ENCODE assay signal across 1 cellular context in the genomic region with DNA sequence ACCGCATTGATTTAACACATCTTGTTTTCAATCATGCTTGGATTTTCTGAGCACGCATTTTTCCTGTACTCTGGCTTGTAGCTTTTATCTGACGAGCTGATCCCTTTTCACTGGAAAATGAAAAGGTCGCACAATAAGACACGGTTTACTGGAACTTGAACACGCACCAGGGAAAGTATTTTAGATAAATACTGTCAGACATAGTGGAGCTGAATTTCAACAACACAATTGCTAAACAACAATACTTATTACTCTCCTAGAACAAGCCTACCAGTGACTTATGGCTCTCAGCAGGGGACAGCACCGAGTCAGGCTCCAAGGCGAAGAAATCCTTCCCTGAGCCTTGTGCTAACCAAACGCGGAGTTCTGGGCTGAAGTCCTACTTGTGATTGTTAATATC.
TF ChIP-seq lines count a peak whose summit lies in the region.

No MANE protein-coding gene starts in this region.

TF ChIP-seq in WTC11, 78 proteins besides CTCF, POLR2A, EP300 and RAD21 (continued from another document):
- TF ChIP-seq, protein P1, sequence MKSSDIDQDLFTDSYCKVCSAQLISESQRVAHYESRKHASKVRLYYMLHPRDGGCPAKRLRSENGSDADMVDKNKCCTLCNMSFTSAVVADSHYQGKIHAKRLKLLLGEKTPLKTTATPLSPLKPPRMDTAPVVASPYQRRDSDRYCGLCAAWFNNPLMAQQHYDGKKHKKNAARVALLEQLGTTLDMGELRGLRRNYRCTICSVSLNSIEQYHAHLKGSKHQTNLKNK (CRISPR knock-in tag; IDR thresholded peaks at IDR 0.05), result no peak
- TF ChIP-seq, protein P2, sequence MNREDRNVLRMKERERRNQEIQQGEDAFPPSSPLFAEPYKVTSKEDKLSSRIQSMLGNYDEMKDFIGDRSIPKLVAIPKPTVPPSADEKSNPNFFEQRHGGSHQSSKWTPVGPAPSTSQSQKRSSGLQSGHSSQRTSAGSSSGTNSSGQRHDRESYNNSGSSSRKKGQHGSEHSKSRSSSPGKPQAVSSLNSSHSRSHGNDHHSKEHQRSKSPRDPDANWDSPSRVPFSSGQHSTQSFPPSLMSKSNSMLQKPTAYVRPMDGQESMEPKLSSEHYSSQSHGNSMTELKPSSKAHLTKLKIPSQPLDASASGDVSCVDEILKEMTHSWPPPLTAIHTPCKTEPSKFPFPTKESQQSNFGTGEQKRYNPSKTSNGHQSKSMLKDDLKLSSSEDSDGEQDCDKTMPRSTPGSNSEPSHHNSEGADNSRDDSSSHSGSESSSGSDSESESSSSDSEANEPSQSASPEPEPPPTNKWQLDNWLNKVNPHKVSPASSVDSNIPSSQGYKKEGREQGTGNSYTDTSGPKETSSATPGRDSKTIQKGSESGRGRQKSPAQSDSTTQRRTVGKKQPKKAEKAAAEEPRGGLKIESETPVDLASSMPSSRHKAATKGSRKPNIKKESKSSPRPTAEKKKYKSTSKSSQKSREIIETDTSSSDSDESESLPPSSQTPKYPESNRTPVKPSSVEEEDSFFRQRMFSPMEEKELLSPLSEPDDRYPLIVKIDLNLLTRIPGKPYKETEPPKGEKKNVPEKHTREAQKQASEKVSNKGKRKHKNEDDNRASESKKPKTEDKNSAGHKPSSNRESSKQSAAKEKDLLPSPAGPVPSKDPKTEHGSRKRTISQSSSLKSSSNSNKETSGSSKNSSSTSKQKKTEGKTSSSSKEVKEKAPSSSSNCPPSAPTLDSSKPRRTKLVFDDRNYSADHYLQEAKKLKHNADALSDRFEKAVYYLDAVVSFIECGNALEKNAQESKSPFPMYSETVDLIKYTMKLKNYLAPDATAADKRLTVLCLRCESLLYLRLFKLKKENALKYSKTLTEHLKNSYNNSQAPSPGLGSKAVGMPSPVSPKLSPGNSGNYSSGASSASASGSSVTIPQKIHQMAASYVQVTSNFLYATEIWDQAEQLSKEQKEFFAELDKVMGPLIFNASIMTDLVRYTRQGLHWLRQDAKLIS (CRISPR knock-in tag; IDR thresholded peaks at IDR 0.05; ENCODE audit: borderline replicate concordance), result no peak
- no peak for TF ChIP-seq ZNF121 (CRISPR knock-in tag; IDR thresholded peaks at IDR 0.05)
- TF ChIP-seq JAZF1 (CRISPR knock-in tag; IDR thresholded peaks at IDR 0.05), result no peak
- TF ChIP-seq NR1H2 (CRISPR knock-in tag; IDR thresholded peaks at IDR 0.05), result no peak
- TF ChIP-seq MYBL2 (CRISPR knock-in tag; IDR thresholded peaks at IDR 0.05), result no peak
- TF ChIP-seq, protein P3, sequence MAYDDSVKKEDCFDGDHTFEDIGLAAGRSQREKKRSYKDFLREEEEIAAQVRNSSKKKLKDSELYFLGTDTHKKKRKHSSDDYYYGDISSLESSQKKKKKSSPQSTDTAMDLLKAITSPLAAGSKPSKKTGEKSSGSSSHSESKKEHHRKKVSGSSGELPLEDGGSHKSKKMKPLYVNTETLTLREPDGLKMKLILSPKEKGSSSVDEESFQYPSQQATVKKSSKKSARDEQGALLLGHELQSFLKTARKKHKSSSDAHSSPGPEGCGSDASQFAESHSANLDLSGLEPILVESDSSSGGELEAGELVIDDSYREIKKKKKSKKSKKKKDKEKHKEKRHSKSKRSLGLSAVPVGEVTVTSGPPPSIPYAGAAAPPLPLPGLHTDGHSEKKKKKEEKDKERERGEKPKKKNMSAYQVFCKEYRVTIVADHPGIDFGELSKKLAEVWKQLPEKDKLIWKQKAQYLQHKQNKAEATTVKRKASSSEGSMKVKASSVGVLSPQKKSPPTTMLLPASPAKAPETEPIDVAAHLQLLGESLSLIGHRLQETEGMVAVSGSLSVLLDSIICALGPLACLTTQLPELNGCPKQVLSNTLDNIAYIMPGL (CRISPR knock-in tag; IDR thresholded peaks at IDR 0.05), result no peak
- TF ChIP-seq, protein P4, sequence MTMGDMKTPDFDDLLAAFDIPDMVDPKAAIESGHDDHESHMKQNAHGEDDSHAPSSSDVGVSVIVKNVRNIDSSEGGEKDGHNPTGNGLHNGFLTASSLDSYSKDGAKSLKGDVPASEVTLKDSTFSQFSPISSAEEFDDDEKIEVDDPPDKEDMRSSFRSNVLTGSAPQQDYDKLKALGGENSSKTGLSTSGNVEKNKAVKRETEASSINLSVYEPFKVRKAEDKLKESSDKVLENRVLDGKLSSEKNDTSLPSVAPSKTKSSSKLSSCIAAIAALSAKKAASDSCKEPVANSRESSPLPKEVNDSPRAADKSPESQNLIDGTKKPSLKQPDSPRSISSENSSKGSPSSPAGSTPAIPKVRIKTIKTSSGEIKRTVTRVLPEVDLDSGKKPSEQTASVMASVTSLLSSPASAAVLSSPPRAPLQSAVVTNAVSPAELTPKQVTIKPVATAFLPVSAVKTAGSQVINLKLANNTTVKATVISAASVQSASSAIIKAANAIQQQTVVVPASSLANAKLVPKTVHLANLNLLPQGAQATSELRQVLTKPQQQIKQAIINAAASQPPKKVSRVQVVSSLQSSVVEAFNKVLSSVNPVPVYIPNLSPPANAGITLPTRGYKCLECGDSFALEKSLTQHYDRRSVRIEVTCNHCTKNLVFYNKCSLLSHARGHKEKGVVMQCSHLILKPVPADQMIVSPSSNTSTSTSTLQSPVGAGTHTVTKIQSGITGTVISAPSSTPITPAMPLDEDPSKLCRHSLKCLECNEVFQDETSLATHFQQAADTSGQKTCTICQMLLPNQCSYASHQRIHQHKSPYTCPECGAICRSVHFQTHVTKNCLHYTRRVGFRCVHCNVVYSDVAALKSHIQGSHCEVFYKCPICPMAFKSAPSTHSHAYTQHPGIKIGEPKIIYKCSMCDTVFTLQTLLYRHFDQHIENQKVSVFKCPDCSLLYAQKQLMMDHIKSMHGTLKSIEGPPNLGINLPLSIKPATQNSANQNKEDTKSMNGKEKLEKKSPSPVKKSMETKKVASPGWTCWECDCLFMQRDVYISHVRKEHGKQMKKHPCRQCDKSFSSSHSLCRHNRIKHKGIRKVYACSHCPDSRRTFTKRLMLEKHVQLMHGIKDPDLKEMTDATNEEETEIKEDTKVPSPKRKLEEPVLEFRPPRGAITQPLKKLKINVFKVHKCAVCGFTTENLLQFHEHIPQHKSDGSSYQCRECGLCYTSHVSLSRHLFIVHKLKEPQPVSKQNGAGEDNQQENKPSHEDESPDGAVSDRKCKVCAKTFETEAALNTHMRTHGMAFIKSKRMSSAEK (CRISPR knock-in tag; IDR thresholded peaks at IDR 0.05; ENCODE audit: borderline replicate concordance), result no peak
- TF ChIP-seq KAT7 (CRISPR knock-in tag; IDR thresholded peaks at IDR 0.05; ENCODE audit: borderline replicate concordance), result no peak
